1 cellular context compared by ENCODE assay signal in the genomic region with DNA sequence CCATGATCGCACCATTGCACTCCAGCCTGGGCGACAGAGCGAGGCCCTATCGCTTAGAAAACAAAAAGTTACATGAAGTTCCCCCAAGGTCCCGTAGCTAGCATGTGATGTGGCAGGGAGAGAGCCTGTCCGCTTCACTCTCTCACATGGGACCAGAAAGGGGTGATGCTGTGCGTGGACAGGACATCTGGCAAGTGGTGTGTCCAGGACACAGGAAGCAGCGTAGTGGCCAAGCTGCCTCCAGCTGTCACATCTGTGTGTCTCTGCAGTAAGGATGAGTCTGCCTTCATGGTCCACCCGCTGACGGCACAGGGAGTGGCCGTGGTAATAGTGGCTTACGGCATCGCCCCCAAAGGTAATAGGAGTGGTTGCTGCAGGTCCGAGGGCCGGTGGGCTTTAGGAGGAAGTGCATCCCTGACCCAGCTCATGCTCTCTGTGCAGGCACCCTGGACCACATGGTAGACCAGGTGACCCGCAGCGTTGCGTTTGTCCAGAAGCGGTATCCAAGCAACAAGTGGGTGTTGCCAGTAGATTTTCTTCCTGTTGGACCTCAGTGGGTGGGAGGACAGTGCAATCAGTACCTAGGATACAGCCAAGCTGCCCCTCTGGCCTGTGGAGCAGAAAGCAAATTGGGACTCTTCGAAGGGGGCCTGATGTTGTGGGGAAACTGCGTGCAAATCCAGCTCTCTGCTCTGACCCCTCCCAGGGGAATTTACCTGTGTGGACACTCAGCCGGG.
A peak's percentile ranks its signal among the peaks of the same experiment; 100 is the strongest.
TF ChIP-seq lines count a peak whose summit lies in the region.

No MANE protein-coding gene starts in this region.

TF ChIP-seq in HepG2, 621 proteins besides CTCF, POLR2A, EP300 and RAD21 (continues in another document):
- TF ChIP-seq, protein P1, sequence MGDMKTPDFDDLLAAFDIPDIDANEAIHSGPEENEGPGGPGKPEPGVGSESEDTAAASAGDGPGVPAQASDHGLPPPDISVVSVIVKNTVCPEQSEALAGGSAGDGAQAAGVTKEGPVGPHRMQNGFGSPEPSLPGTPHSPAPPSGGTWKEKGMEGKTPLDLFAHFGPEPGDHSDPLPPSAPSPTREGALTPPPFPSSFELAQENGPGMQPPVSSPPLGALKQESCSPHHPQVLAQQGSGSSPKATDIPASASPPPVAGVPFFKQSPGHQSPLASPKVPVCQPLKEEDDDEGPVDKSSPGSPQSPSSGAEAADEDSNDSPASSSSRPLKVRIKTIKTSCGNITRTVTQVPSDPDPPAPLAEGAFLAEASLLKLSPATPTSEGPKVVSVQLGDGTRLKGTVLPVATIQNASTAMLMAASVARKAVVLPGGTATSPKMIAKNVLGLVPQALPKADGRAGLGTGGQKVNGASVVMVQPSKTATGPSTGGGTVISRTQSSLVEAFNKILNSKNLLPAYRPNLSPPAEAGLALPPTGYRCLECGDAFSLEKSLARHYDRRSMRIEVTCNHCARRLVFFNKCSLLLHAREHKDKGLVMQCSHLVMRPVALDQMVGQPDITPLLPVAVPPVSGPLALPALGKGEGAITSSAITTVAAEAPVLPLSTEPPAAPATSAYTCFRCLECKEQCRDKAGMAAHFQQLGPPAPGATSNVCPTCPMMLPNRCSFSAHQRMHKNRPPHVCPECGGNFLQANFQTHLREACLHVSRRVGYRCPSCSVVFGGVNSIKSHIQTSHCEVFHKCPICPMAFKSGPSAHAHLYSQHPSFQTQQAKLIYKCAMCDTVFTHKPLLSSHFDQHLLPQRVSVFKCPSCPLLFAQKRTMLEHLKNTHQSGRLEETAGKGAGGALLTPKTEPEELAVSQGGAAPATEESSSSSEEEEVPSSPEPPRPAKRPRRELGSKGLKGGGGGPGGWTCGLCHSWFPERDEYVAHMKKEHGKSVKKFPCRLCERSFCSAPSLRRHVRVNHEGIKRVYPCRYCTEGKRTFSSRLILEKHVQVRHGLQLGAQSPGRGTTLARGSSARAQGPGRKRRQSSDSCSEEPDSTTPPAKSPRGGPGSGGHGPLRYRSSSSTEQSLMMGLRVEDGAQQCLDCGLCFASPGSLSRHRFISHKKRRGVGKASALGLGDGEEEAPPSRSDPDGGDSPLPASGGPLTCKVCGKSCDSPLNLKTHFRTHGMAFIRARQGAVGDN (CRISPR knock-in tag; IDR thresholded peaks at IDR 0.05) = 0 out of 2 replicates have a peak, but pooled peaks have one; percentile 8
- TF ChIP-seq ZNF326 (CRISPR knock-in tag; IDR thresholded peaks at IDR 0.05; ENCODE audit: borderline replicate concordance) = no peak
- peak; percentile 47 for TF ChIP-seq RBFOX2 (IDR thresholded peaks at IDR 0.05; ENCODE audit: low read depth, low read length)
- no peak for TF ChIP-seq PCBP1 (IDR thresholded peaks at IDR 0.05; ENCODE audit: borderline replicate concordance, low read depth, low read length)
- TF ChIP-seq HDAC6 (IDR thresholded peaks at IDR 0.05; ENCODE audit: low read depth, low read length) = no peak
- TF ChIP-seq HNRNPUL1 (IDR thresholded peaks at IDR 0.05; ENCODE audit: low read depth, low read length) = no peak
- TF ChIP-seq, protein P2, sequence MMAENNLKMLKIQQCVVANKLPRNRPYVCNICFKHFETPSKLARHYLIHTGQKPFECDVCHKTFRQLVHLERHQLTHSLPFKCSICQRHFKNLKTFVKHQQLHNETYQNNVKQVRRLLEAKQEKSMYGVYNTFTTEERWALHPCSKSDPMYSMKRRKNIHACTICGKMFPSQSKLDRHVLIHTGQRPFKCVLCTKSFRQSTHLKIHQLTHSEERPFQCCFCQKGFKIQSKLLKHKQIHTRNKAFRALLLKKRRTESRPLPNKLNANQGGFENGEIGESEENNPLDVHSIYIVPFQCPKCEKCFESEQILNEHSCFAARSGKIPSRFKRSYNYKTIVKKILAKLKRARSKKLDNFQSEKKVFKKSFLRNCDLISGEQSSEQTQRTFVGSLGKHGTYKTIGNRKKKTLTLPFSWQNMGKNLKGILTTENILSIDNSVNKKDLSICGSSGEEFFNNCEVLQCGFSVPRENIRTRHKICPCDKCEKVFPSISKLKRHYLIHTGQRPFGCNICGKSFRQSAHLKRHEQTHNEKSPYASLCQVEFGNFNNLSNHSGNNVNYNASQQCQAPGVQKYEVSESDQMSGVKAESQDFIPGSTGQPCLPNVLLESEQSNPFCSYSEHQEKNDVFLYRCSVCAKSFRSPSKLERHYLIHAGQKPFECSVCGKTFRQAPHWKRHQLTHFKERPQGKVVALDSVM (CRISPR knock-in tag; IDR thresholded peaks at IDR 0.05) = 0 out of 2 replicates have a peak, but pooled peaks have one; percentile 1
- TF ChIP-seq SRF (IDR thresholded peaks at IDR 0.05; ENCODE audit: low read depth, low read length) = no peak
- peak; percentile 71 for TF ChIP-seq AGO2 (optimal IDR thresholded peaks at IDR 0.05; ENCODE audit: low read depth, low read length)
- TF ChIP-seq ZNF574 (CRISPR knock-in tag; IDR thresholded peaks at IDR 0.05) = peak; percentile 29; the same call in 1 of the 2 replicates
- TF ChIP-seq ZSCAN5A (CRISPR knock-in tag; IDR thresholded peaks at IDR 0.05; ENCODE audit: borderline replicate concordance) = 0 out of 2 replicates have a peak, but pooled peaks have one; percentile 40
- TF ChIP-seq ZNF639 (CRISPR knock-in tag; conservative IDR thresholded peaks at IDR 0.05) = no peak
- TF ChIP-seq ZXDC (CRISPR knock-in tag; IDR thresholded peaks at IDR 0.05) = 0 out of 2 replicates have a peak, but pooled peaks have one; percentile 54
- 0 out of 2 replicates have a peak, but pooled peaks have one; percentile 45 for TF ChIP-seq POLR2AphosphoS5 (IDR thresholded peaks at IDR 0.05; ENCODE audit: low read depth, low read length)
- 0 out of 2 replicates have a peak, but pooled peaks have one; percentile 11 for TF ChIP-seq POLR2AphosphoS2 (IDR thresholded peaks at IDR 0.05; ENCODE audit: low read depth, low read length)
- 0 out of 2 replicates have a peak, but pooled peaks have one; percentile 62 for TF ChIP-seq DNMT1 (CRISPR knock-in tag; IDR thresholded peaks at IDR 0.05)
- no peak for TF ChIP-seq NCOR1 (IDR thresholded peaks at IDR 0.05; ENCODE audit: borderline replicate concordance, low read length)
- no peak for TF ChIP-seq ZNF230 (CRISPR knock-in tag; IDR thresholded peaks at IDR 0.05)
- peak; percentile 64; the same call in 1 of the 2 replicates for TF ChIP-seq SSRP1 (CRISPR knock-in tag; IDR thresholded peaks at IDR 0.05)
- TF ChIP-seq ZNF121 (CRISPR knock-in tag; IDR thresholded peaks at IDR 0.05) = no peak
- TF ChIP-seq ZNF558 (CRISPR knock-in tag; IDR thresholded peaks at IDR 0.05; ENCODE audit: borderline replicate concordance) = 0 out of 2 replicates have a peak, but pooled peaks have one; percentile 70
- peak; percentile 34; the same call in 1 of the 2 replicates for TF ChIP-seq NRL (CRISPR knock-in tag; IDR thresholded peaks at IDR 0.05; ENCODE audit: borderline replicate concordance)
- no peak for TF ChIP-seq NAIF1 (CRISPR knock-in tag; IDR thresholded peaks at IDR 0.05; ENCODE audit: borderline replicate concordance)
- no peak for TF ChIP-seq ARNT2 (CRISPR knock-in tag; IDR thresholded peaks at IDR 0.05; ENCODE audit: low read depth)
- no peak for TF ChIP-seq TAF15 (IDR thresholded peaks at IDR 0.05; ENCODE audit: low read depth, low read length, poor library complexity, severe bottlenecking)
